ENCODE assay signal across 11 cellular contexts in the genomic region with DNA sequence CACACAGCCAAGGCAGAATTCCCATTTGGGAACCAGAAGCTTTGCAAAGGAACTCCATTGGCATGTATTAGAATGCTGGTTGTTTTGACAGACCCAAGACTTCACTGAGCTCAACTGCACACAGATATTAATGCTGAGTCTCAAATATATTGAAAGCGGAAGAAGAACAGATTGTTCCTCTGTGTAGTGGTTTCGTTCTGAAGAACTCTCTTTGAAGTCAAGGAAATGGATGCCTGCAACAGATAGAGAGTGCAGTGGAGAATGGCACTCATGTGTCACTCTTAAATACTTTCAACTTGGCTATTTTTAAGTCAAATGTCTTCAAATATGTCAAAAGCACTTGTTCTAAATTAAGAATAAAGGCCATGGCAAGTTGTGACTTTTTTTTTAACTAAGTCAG.
DNase-seq lines count a peak whose midpoint lies in the region; ATAC-seq and TF ChIP-seq lines count a peak whose summit lies in the region.
"Had no signal": no experiment of that assay in that cellular context is flagged by ENCODE, and none has a peak within 500 bp of the region (broad histone marks: within the 10 kb centered on the region; RNA-seq: fewer than 3 reads in every experiment).

No MANE protein-coding gene starts in this region.

- peak; percentile 68 for DNase-seq in germinal center (ENCODE audit: low spot score)
- DNase-seq in DMS 273 (lab: John Stamatoyannopoulos, UW; ENCODE audit: unreplicated experiment), result no peak
- DNase-seq in osteoblast (ENCODE audit: insufficient read length, low spot score, missing footprints), result no peak
- DNase-seq in DMS79 treated with DMSO at 0.1 percent for 48 hours (lab: John Stamatoyannopoulos, UW), result no peak
- DNase-seq in psoas muscle, result no peak
- DNase-seq: activated effector memory CD4-positive, alpha-beta T cell treated with anti-CD3 and anti-CD28 coated beads, Interleukin-2, amount 50 U/mL, for 16 hours; gastrocnemius medialis; substantia nigra had no signal

- H3K36me3 ChIP-seq in osteoblast (ENCODE audit: insufficient read depth, low read length) (no peaks in the 10 kb centered on the region), psoas muscle (ENCODE audit: insufficient read depth in 1 of 2, low read depth in 1 of 2) (no peaks in the 10 kb centered on the region)
- H3K36me3 ChIP-seq: gastrocnemius medialis had no signal

- H2AFZ ChIP-seq in osteoblast (ENCODE audit: low read length), result no peak overlapping the region

- no peaks in the 10 kb centered on the region for H3K27me3 ChIP-seq in osteoblast (ENCODE audit: insufficient read depth, low read length)
- H3K27me3 ChIP-seq in psoas muscle (ENCODE audit: insufficient read depth in 3 of 3, low read length in 2 of 3), result no peaks in the 10 kb centered on the region
- H3K27me3 ChIP-seq: gastrocnemius medialis had no signal

- peaks cover 12% of the 10 kb centered on the region for H3K4me1 ChIP-seq in osteoblast (ENCODE audit: insufficient read depth, low read length)
- H3K4me1 ChIP-seq in psoas muscle, result no peaks in the 10 kb centered on the region
- H3K4me1 ChIP-seq: gastrocnemius medialis had no signal

- no peak overlapping the region for H3K27ac ChIP-seq in osteoblast (ENCODE audit: low read depth, low read length)
- H3K27ac ChIP-seq in psoas muscle, result no peak overlapping the region
- H3K27ac ChIP-seq: gastrocnemius medialis had no signal

- ATAC-seq in GM18508 (IDR thresholded peaks at IDR 0.05; ENCODE audit: insufficient read depth, unreplicated experiment), result peak; percentile 100
- ATAC-seq in GM21447 (IDR thresholded peaks at IDR 0.05; ENCODE audit: unreplicated experiment), result peak; percentile 97
- peak; percentile 85 for ATAC-seq in HG03457 (IDR thresholded peaks at IDR 0.05; ENCODE audit: unreplicated experiment)
- no peak for ATAC-seq in psoas muscle
- ATAC-seq: gastrocnemius medialis had no signal

- no peak for TF ChIP-seq CTCF in osteoblast (IDR thresholded peaks at IDR 0.05; ENCODE audit: extremely low read depth, low read depth, low read length)
- no peak for TF ChIP-seq CTCF in psoas muscle (IDR thresholded peaks at IDR 0.05)

- no peak overlapping the region for H3K4me2 ChIP-seq in osteoblast (ENCODE audit: insufficient read depth, low read length)

- intact Hi-C loops in psoas muscle (cut with DNase I), result no loop called here

- no peaks in the 10 kb centered on the region for H4K20me1 ChIP-seq in osteoblast (ENCODE audit: insufficient read depth, low read length)

- H3K9me3 ChIP-seq in osteoblast (ENCODE audit: low read depth, low read length) (no peaks in the 10 kb centered on the region), psoas muscle (peaks cover 4% of the 10 kb centered on the region)
- H3K9me3 ChIP-seq: gastrocnemius medialis had no signal

- H3K79me2 ChIP-seq in osteoblast (ENCODE audit: insufficient read depth, low read length), result no peaks in the 10 kb centered on the region

- H3K4me3 ChIP-seq in osteoblast (ENCODE audit: insufficient read depth, low read length), result no peak overlapping the region
- no peak overlapping the region for H3K4me3 ChIP-seq in psoas muscle
- H3K4me3 ChIP-seq: gastrocnemius medialis had no signal

- WGBS in psoas muscle, 3 donors, result 86 to 94% (median 91%) methylated on average over 2 of the region's 2 CpGs

Comparison
In these comparisons a context has a peak if more than half of its experiments do, and no peak if none do; other contexts are left out.
1. ATAC-seq: peak in GM18508 (single experiment), GM21447 (single experiment) and HG03457 (single experiment); none in psoas muscle (0 of 4).